In the genomic region with DNA sequence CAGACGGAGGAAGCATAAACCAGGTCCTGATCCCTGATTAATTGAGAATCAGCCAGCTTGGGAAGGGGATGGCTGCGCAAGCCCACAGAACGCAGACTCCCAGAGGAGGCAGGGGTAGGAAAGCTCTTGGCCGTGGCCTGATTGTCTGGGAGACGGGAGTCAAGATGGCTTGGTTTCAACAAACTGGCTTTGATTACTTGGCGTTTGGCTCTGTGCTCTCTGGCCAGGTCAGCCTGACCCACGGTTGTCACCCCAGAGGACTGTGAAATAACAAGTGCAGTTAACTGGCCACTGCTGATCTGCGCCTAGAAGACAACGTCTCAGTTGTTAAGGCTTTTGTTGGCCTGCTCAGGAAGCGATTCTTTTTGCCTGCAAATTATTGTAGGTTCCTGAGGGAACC, we compare ENCODE assay signal across 2 cellular contexts.
TF ChIP-seq lines count a peak whose summit lies in the region.

No MANE protein-coding gene starts in this region.

TF ChIP-seq in liver, 16 proteins besides CTCF, POLR2A, EP300 and RAD21 (continued from another document):
- TF ChIP-seq, protein P1, sequence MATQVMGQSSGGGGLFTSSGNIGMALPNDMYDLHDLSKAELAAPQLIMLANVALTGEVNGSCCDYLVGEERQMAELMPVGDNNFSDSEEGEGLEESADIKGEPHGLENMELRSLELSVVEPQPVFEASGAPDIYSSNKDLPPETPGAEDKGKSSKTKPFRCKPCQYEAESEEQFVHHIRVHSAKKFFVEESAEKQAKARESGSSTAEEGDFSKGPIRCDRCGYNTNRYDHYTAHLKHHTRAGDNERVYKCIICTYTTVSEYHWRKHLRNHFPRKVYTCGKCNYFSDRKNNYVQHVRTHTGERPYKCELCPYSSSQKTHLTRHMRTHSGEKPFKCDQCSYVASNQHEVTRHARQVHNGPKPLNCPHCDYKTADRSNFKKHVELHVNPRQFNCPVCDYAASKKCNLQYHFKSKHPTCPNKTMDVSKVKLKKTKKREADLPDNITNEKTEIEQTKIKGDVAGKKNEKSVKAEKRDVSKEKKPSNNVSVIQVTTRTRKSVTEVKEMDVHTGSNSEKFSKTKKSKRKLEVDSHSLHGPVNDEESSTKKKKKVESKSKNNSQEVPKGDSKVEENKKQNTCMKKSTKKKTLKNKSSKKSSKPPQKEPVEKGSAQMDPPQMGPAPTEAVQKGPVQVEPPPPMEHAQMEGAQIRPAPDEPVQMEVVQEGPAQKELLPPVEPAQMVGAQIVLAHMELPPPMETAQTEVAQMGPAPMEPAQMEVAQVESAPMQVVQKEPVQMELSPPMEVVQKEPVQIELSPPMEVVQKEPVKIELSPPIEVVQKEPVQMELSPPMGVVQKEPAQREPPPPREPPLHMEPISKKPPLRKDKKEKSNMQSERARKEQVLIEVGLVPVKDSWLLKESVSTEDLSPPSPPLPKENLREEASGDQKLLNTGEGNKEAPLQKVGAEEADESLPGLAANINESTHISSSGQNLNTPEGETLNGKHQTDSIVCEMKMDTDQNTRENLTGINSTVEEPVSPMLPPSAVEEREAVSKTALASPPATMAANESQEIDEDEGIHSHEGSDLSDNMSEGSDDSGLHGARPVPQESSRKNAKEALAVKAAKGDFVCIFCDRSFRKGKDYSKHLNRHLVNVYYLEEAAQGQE (IDR thresholded peaks at IDR 0.05): no peak
- TF ChIP-seq YY1 (IDR thresholded peaks at IDR 0.05) (peak; percentile 21), TAF1 (conservative IDR thresholded peaks at IDR 0.05) (no peak), JUND (IDR thresholded peaks at IDR 0.05) (no peak), FOXA1 (IDR thresholded peaks at IDR 0.05) (no peak), FOXA2 (IDR thresholded peaks at IDR 0.05) (no peak), HNF4G (IDR thresholded peaks at IDR 0.05) (no peak), ZBTB33 (IDR thresholded peaks at IDR 0.05) (no peak), SP1 (IDR thresholded peaks at IDR 0.05) (peak; percentile 12), HNF4A (conservative IDR thresholded peaks at IDR 0.05) (peak; percentile 41 to 67)
TF ChIP-seq in liver: peak in this region for 5.

TF ChIP-seq in HepG2, 621 proteins besides CTCF, POLR2A, EP300 and RAD21 (continued from another document):
- TF ChIP-seq SNAPC4 (CRISPR knock-in tag; IDR thresholded peaks at IDR 0.05): no peak
- TF ChIP-seq ZNF138 (CRISPR knock-in tag; IDR thresholded peaks at IDR 0.05; ENCODE audit: low read depth): no peak
- TF ChIP-seq, protein P2, sequence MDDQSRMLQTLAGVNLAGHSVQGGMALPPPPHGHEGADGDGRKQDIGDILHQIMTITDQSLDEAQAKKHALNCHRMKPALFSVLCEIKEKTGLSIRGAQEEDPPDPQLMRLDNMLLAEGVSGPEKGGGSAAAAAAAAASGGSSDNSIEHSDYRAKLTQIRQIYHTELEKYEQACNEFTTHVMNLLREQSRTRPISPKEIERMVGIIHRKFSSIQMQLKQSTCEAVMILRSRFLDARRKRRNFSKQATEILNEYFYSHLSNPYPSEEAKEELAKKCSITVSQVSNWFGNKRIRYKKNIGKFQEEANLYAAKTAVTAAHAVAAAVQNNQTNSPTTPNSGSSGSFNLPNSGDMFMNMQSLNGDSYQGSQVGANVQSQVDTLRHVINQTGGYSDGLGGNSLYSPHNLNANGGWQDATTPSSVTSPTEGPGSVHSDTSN (CRISPR knock-in tag; IDR thresholded peaks at IDR 0.05; ENCODE audit: borderline replicate concordance): no peak
- TF ChIP-seq SP2 (CRISPR knock-in tag; IDR thresholded peaks at IDR 0.05): no peak
- no peak for TF ChIP-seq ZNF597 (CRISPR knock-in tag; IDR thresholded peaks at IDR 0.05)
- TF ChIP-seq PRPF4 (IDR thresholded peaks at IDR 0.05; ENCODE audit: low read depth, low read length, poor library complexity, severe bottlenecking): no peak
- TF ChIP-seq ZBTB25 (CRISPR knock-in tag; IDR thresholded peaks at IDR 0.05): no peak
- no peak for TF ChIP-seq MAFG (CRISPR knock-in tag; IDR thresholded peaks at IDR 0.05)
- no peak for TF ChIP-seq HOXA7 (CRISPR knock-in tag; IDR thresholded peaks at IDR 0.05)
- TF ChIP-seq ZNF343 (CRISPR knock-in tag; IDR thresholded peaks at IDR 0.05): no peak
- no peak for TF ChIP-seq MED1 (CRISPR knock-in tag; IDR thresholded peaks at IDR 0.05)
- TF ChIP-seq, protein P3, sequence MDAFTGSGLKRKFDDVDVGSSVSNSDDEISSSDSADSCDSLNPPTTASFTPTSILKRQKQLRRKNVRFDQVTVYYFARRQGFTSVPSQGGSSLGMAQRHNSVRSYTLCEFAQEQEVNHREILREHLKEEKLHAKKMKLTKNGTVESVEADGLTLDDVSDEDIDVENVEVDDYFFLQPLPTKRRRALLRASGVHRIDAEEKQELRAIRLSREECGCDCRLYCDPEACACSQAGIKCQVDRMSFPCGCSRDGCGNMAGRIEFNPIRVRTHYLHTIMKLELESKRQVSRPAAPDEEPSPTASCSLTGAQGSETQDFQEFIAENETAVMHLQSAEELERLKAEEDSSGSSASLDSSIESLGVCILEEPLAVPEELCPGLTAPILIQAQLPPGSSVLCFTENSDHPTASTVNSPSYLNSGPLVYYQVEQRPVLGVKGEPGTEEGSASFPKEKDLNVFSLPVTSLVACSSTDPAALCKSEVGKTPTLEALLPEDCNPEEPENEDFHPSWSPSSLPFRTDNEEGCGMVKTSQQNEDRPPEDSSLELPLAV (CRISPR knock-in tag; conservative IDR thresholded peaks at IDR 0.05; ENCODE audit: low read depth): no peak
- no peak for TF ChIP-seq ZNF788 (CRISPR knock-in tag; IDR thresholded peaks at IDR 0.05; ENCODE audit: borderline replicate concordance)
- TF ChIP-seq ZNF773 (CRISPR knock-in tag; IDR thresholded peaks at IDR 0.05; ENCODE audit: borderline replicate concordance): no peak
- TF ChIP-seq MXI1 (IDR thresholded peaks at IDR 0.05; ENCODE audit: borderline replicate concordance, low read depth, low read length): no peak
- TF ChIP-seq CBFB (CRISPR knock-in tag; IDR thresholded peaks at IDR 0.05): no peak
